Comparison of ENCODE assay signal across 8 cellular contexts in genomic region chr12:51951199-51951842, GRCh38. TPM values are rescaled to one million over a fixed set of nuclear protein-coding genes. Genes with fewer than 3 reads are reported as not detected.
A peak's percentile ranks its signal among the peaks of the same experiment; 100 is the strongest.
DNase-seq lines count a peak whose midpoint lies in the region; ATAC-seq and TF ChIP-seq lines count a peak whose summit lies in the region.

Gene ACVR1B (plus strand): TSS chr12:51951699. CDS start chr12:51951744, 45 bp downstream.

- TF ChIP-seq EP300 in gastroesophageal sphincter (IDR thresholded peaks at IDR 0.05) = no peak

- peak within 1 kb of the TSS; percentile 87 to 99 (median 92) for H3K9ac ChIP-seq in subcutaneous abdominal adipose tissue (ENCODE audit: low read length in 5 of 5)

- TF ChIP-seq CTCF in NB4 (IDR thresholded peaks at IDR 0.05; ENCODE audit: low read depth, low read length) (no peak), gastroesophageal sphincter (IDR thresholded peaks at IDR 0.05) (no peak), neutrophil (IDR thresholded peaks at IDR 0.05) (peak; percentile 4)

- peaks cover 2% of the 10 kb centered on the region for H3K36me3 Mint-ChIP-seq in activated naive CD4-positive, alpha-beta T cell treated with anti-CD3 and anti-CD28 coated beads for 36 hours (ENCODE audit: low read depth)

- H3K27ac ChIP-seq in gastroesophageal sphincter (peak within 1 kb of the TSS; percentile 51 to 95 (median 87)), neutrophil (peak within 1 kb of the TSS; percentile 71), subcutaneous abdominal adipose tissue (ENCODE audit: low read depth, low read length) (peak within 1 kb of the TSS; percentile 97)

- peaks cover 41% of the 10 kb centered on the region for H3K4me1 Mint-ChIP-seq in activated naive CD4-positive, alpha-beta T cell treated with anti-CD3 and anti-CD28 coated beads for 36 hours (ENCODE audit: low read depth)

- H3K9me3 ChIP-seq in HAP-1 = no peaks in the 10 kb centered on the region
- no peaks in the 10 kb centered on the region for H3K9me3 ChIP-seq in gastroesophageal sphincter
- H3K9me3 ChIP-seq in neutrophil = no peaks in the 10 kb centered on the region
- no peaks in the 10 kb centered on the region for H3K9me3 ChIP-seq in subcutaneous abdominal adipose tissue (ENCODE audit: control insufficient read depth in 5 of 5, low read length in 5 of 5)

- H3K27me3 ChIP-seq in HAP-1 (ENCODE audit: low read depth) = peaks cover 12% of the 10 kb centered on the region
- H3K27me3 ChIP-seq in gastroesophageal sphincter = no peaks in the 10 kb centered on the region
- H3K27me3 ChIP-seq in neutrophil = peaks cover 25% of the 10 kb centered on the region
- no peaks in the 10 kb centered on the region for H3K27me3 ChIP-seq in subcutaneous abdominal adipose tissue (ENCODE audit: control insufficient read depth in 5 of 5, insufficient read depth in 4 of 5, low read length in 5 of 5)

- peak; percentile 30 for TF ChIP-seq POLR2A in NB4 (IDR thresholded peaks at IDR 0.05; ENCODE audit: extremely low read depth, insufficient read length)
- peak; percentile 62 to 77 for TF ChIP-seq POLR2A in gastroesophageal sphincter (IDR thresholded peaks at IDR 0.05)

- CTCF ChIA-PET in activated naive CD4-positive, alpha-beta T cell treated with anti-CD3 and anti-CD28 coated beads for 36 hours (lab: Charles Lee) = interaction anchor here (1.3 to 2.5 kb wide), 3 partner anchors 19 to 32 kb away, joined by 3 to 7 read pairs (median 7); no protein-coding TSS in a partner anchor

- H3K4me3 Mint-ChIP-seq in activated naive CD4-positive, alpha-beta T cell treated with anti-CD3 and anti-CD28 coated beads for 36 hours = peak within 1 kb of the TSS; percentile 93

- in situ Hi-C loops in HAP-1 (cut with MboI; ENCODE audit: low sequenced_read_pairs) = no loop called here
- in situ Hi-C loops in SK-MEL-5 (cut with HindIII; ENCODE audit: low pct_unique_long_range_greater_than_20kb, low sequenced_read_pairs) = no loop called here

- H3K4me3 ChIP-seq in HAP-1 (peak within 1 kb of the TSS; percentile 81), NB4 (ENCODE audit: low read depth, low read length) (peak within 1 kb of the TSS; percentile 84), gastroesophageal sphincter (peak within 1 kb of the TSS; percentile 71 to 78), neutrophil (ENCODE audit: low read depth in 1 of 2, low read length in 1 of 2) (peak within 1 kb of the TSS; percentile 71 to 75), subcutaneous abdominal adipose tissue (ENCODE audit: low read depth in 1 of 5, low read length in 5 of 5) (peak within 1 kb of the TSS; percentile 75 to 89 (median 83))

- peak within 1 kb of the TSS; percentile 54 for H3K27ac Mint-ChIP-seq in activated naive CD4-positive, alpha-beta T cell treated with anti-CD3 and anti-CD28 coated beads for 36 hours

- H3K4me1 ChIP-seq in HAP-1 = peaks cover 17% of the 10 kb centered on the region
- peaks cover 10 to 45% (median 23%) of the 10 kb centered on the region in 3 donors for H3K4me1 ChIP-seq in gastroesophageal sphincter
- peaks cover 43% of the 10 kb centered on the region in 2 experiments for H3K4me1 ChIP-seq in neutrophil (ENCODE audit: control insufficient read depth in 1 of 2, insufficient read depth in 1 of 2, low read depth in 1 of 2, low read length in 1 of 2)
- peaks cover 5 to 46% (median 42%) of the 10 kb centered on the region in 5 donors for H3K4me1 ChIP-seq in subcutaneous abdominal adipose tissue (ENCODE audit: control insufficient read depth in 5 of 5, insufficient read depth in 5 of 5, low read length in 5 of 5)

- H3K27me3 Mint-ChIP-seq in activated naive CD4-positive, alpha-beta T cell treated with anti-CD3 and anti-CD28 coated beads for 36 hours (ENCODE audit: low read depth) = peaks cover 4% of the 10 kb centered on the region

- no peaks in the 10 kb centered on the region for H3K9me3 Mint-ChIP-seq in activated naive CD4-positive, alpha-beta T cell treated with anti-CD3 and anti-CD28 coated beads for 36 hours

- peak; percentile 96 for ATAC-seq in gastroesophageal sphincter

- intact Hi-C loops in activated naive CD4-positive, alpha-beta T cell treated with anti-CD3 and anti-CD28 coated beads for 36 hours (cut with micrococcal nuclease) = loop anchor here (1.0 to 2.0 kb wide), 2 partner anchors 20 to 73 kb away; no protein-coding TSS in a partner anchor

- WGBS in gastroesophageal sphincter (ENCODE audit: low coverage in 1 of 2), 2 donors = 1% methylated on average over 23 of the region's 86 CpGs; no CpG with 5 or more reads in 1 of the 2 donors

- DNase-seq in DMS79 treated with DMSO at 0.1 percent for 48 hours (lab: John Stamatoyannopoulos, UW) (peak; percentile 35), HAP-1 (ENCODE audit: low spot score in 2 of 2) (peak; percentile 85 to 94), NB4 (ENCODE audit: low read depth) (peak; percentile 92), SK-MEL-5 (ENCODE audit: low read depth, low spot score) (peak; percentile 90)
- peak; percentile 91 for DNase-seq in activated naive CD4-positive, alpha-beta T cell treated with anti-CD3 and anti-CD28 coated beads for 36 hours

- 0 out of 2 replicates have a peak, but pooled peaks cover 4% of the 10 kb centered on the region for H3K36me3 ChIP-seq in HAP-1 (replicated peaks)
- H3K36me3 ChIP-seq in gastroesophageal sphincter = no peaks in the 10 kb centered on the region
- no peaks in the 10 kb centered on the region for H3K36me3 ChIP-seq in neutrophil
- no peaks in the 10 kb centered on the region for H3K36me3 ChIP-seq in subcutaneous abdominal adipose tissue (ENCODE audit: control insufficient read depth in 5 of 5, insufficient read depth in 5 of 5, low read length in 5 of 5)

RNA-seq across cellular contexts. Expression of gene ACVR1B, which starts in this region (rescaled TPM):
- 6.3 and 6.4 TPM in 2 replicates for total RNA-seq in SK-MEL-5 (2014; rRNA removed; shearing (Covaris generic))
- polyA plus RNA-seq in SK-MEL-5 (2015; cell fraction: cytosol; rRNA removed) = 16.3 and 22.0 TPM in 2 replicates
- 5.7 and 6.5 TPM in 2 replicates for polyA plus RNA-seq in SK-MEL-5 (2015; cell fraction: nucleus; rRNA removed)
- 1 to 10 TPM; 8.7 to 9.1 TPM for total RNA-seq in activated naive CD4-positive, alpha-beta T cell treated with anti-CD3 and anti-CD28 coated beads for 36 hours
- 10 to 100 TPM in 2 of 4 donors, 1 to 10 TPM in 2; 6.5 to 17.9 (median 10.5) TPM for total RNA-seq in gastroesophageal sphincter

Comparison
In these comparisons a context has a peak if more than half of its experiments do, and no peak if none do; other contexts are left out.
1. Peak in every context shown above with its lines: DNase-seq, ATAC-seq, H3K4me3 ChIP-seq and H3K27ac ChIP-seq.
2. DNase-seq: peak in every context shown above with its lines; median percentile 92 in NB4; 91 in activated naive CD4-positive, alpha-beta T cell treated with anti-CD3 and anti-CD28 coated beads for 36 hours; 90 in SK-MEL-5; 90 in HAP-1; 35 in DMS79 treated with DMSO at 0.1 percent for 48 hours.